ENCODE assay signal across 8 cellular contexts in genomic region chr3:4985330-4986174, GRCh38. TPM values are rescaled to one million over a fixed set of nuclear protein-coding genes. Genes with fewer than 3 reads are reported as not detected.
A peak's percentile ranks its signal among the peaks of the same experiment; 100 is the strongest.
DNase-seq lines count a peak whose midpoint lies in the region; ATAC-seq and TF ChIP-seq lines count a peak whose summit lies in the region.

No MANE protein-coding gene starts in this region.

- peak in 2 of 5 experiments; percentile 5 to 18 for TF ChIP-seq CTCF in gastrocnemius medialis (IDR thresholded peaks at IDR 0.05 in 4 of 5, conservative IDR thresholded peaks at IDR 0.05 in 1 of 5)

- H3K9me2 ChIP-seq in Karpas-422 (replicated peaks; ENCODE audit: insufficient read depth, low read length): no peaks in the 10 kb centered on the region

- H3K36me3 ChIP-seq in gastrocnemius medialis (no peaks in the 10 kb centered on the region), Karpas-422 (ENCODE audit: insufficient read depth, low read length) (no peaks in the 10 kb centered on the region)

- no peaks in the 10 kb centered on the region for H3K27me3 Mint-ChIP-seq in activated CD4-positive, alpha-beta T cell treated with anti-CD3 and anti-CD28 coated beads, Interleukin-2, amount 10 ng/mL, durations not matched to agents 7 days and 5 days
- no peaks in the 10 kb centered on the region for H3K27me3 Mint-ChIP-seq in activated CD4-positive, alpha-beta memory T cell treated with anti-CD3 and anti-CD28 coated beads, Interleukin-2, amount 10 ng/mL, durations not matched to agents 7 days and 5 days

- CTCF ChIA-PET in activated CD4-positive, alpha-beta T cell treated with anti-CD3 and anti-CD28 coated beads, Interleukin-2, amount 10 ng/mL, durations not matched to agents 7 days and 5 days (lab: Charles Lee): interaction anchor here (0.6 to 13.9 kb wide), 16 partner anchors 9 to 275 kb away, joined by 3 to 197 read pairs (median 8); no protein-coding TSS in a partner anchor
- CTCF ChIA-PET in activated CD4-positive, alpha-beta memory T cell treated with anti-CD3 and anti-CD28 coated beads, Interleukin-2, amount 10 ng/mL, durations not matched to agents 7 days and 5 days (lab: Charles Lee): interaction anchor here (0.7 to 9.2 kb wide), 25 partner anchors 9 to 281 kb away, joined by 3 to 69 read pairs (median 6); no protein-coding TSS in a partner anchor

- H3K9me3 Mint-ChIP-seq in activated CD4-positive, alpha-beta T cell treated with anti-CD3 and anti-CD28 coated beads, Interleukin-2, amount 10 ng/mL, durations not matched to agents 7 days and 5 days: no peaks in the 10 kb centered on the region
- no peaks in the 10 kb centered on the region for H3K9me3 Mint-ChIP-seq in activated CD4-positive, alpha-beta memory T cell treated with anti-CD3 and anti-CD28 coated beads, Interleukin-2, amount 10 ng/mL, durations not matched to agents 7 days and 5 days

- H3K27ac Mint-ChIP-seq in activated CD4-positive, alpha-beta T cell treated with anti-CD3 and anti-CD28 coated beads, Interleukin-2, amount 10 ng/mL, durations not matched to agents 7 days and 5 days: peak overlapping the region; percentile 87
- H3K27ac Mint-ChIP-seq in activated CD4-positive, alpha-beta memory T cell treated with anti-CD3 and anti-CD28 coated beads, Interleukin-2, amount 10 ng/mL, durations not matched to agents 7 days and 5 days: peak overlapping the region; percentile 87

- in situ Hi-C loops in gastrocnemius medialis (cut with MboI; ENCODE audit: low sequenced_read_pairs in 4 of 4): loop anchor here in 1 of 4 donors (25.0 kb wide), 1 partner anchor 202 kb away; the partner anchor contains the start of gene EDEM1

- H3K9ac ChIP-seq in Karpas-422 (ENCODE audit: low read length): no peak overlapping the region

- peak; percentile 35 to 41 for TF ChIP-seq POLR2A in gastrocnemius medialis (IDR thresholded peaks at IDR 0.05)

- H4K20me1 ChIP-seq in Karpas-422 (ENCODE audit: insufficient read depth, low read depth, low read length): no peaks in the 10 kb centered on the region

- H3K4me3 Mint-ChIP-seq in activated CD4-positive, alpha-beta T cell treated with anti-CD3 and anti-CD28 coated beads, Interleukin-2, amount 10 ng/mL, durations not matched to agents 7 days and 5 days: peak overlapping the region; percentile 78
- peak overlapping the region; percentile 76 for H3K4me3 Mint-ChIP-seq in activated CD4-positive, alpha-beta memory T cell treated with anti-CD3 and anti-CD28 coated beads, Interleukin-2, amount 10 ng/mL, durations not matched to agents 7 days and 5 days

- H3K9me3 ChIP-seq in gastrocnemius medialis (no peaks in the 10 kb centered on the region), Karpas-422 (ENCODE audit: low read length) (no peaks in the 10 kb centered on the region)

- H3K27me3 ChIP-seq in gastrocnemius medialis (no peaks in the 10 kb centered on the region), Karpas-422 (ENCODE audit: low read length) (no peaks in the 10 kb centered on the region)

- no peak overlapping the region for H2AFZ ChIP-seq in Karpas-422 (ENCODE audit: low read length)

- no peak for ATAC-seq in Right ventricle myocardium superior (ENCODE audit: poor library complexity)
- peak; percentile 1 to 5 for ATAC-seq in gastrocnemius medialis

- peak overlapping the region in 2 of 4 donors; percentile 55 to 93 for H3K4me3 ChIP-seq in gastrocnemius medialis
- no peak overlapping the region for H3K4me3 ChIP-seq in Karpas-422 (ENCODE audit: low read length)

- DNase-seq in activated CD4-positive, alpha-beta T cell treated with anti-CD3 and anti-CD28 coated beads, Interleukin-2, amount 10 ng/mL, durations not matched to agents 7 days and 5 days: no peak
- DNase-seq in activated CD4-positive, alpha-beta T cell treated with anti-CD3 and anti-CD28 coated beads, Interleukin-2, amount 50 U/mL, for 1 hour: no peak
- DNase-seq in activated CD4-positive, alpha-beta memory T cell treated with anti-CD3 and anti-CD28 coated beads, Interleukin-2, amount 10 ng/mL, durations not matched to agents 7 days and 5 days: no peak
- peak; percentile 53 for DNase-seq in Right ventricle myocardium superior
- DNase-seq in gastrocnemius medialis: peak; percentile 55 to 81
- no peak for DNase-seq in ecto neural progenitor cell (ENCODE audit: low spot score)
- DNase-seq in Karpas-422: no peak
- DNase-seq in nucleus accumbens (lab: John Stamatoyannopoulos, UW): no peak

- POLR2A ChIA-PET in activated CD4-positive, alpha-beta T cell treated with anti-CD3 and anti-CD28 coated beads, Interleukin-2, amount 10 ng/mL, durations not matched to agents 7 days and 5 days (lab: Charles Lee): interaction anchor here (0.7 to 2.6 kb wide), 6 partner anchors 8 to 163 kb away, joined by 3 to 12 read pairs (median 3); no protein-coding TSS in a partner anchor
- POLR2A ChIA-PET in activated CD4-positive, alpha-beta memory T cell treated with anti-CD3 and anti-CD28 coated beads, Interleukin-2, amount 10 ng/mL, durations not matched to agents 7 days and 5 days (lab: Charles Lee): interaction anchor here (0.9 to 17.3 kb wide), 20 partner anchors 8 to 492 kb away, joined by 3 to 822 read pairs (median 9); partner anchors contain the start of genes BHLHE40, EDEM1 and ITPR1

- H3K27ac ChIP-seq in gastrocnemius medialis (peak overlapping the region; percentile 96 to 100 (median 99)), Karpas-422 (ENCODE audit: low read length) (no peak overlapping the region)

- peaks cover 52% of the 10 kb centered on the region for H3K36me3 Mint-ChIP-seq in activated CD4-positive, alpha-beta T cell treated with anti-CD3 and anti-CD28 coated beads, Interleukin-2, amount 10 ng/mL, durations not matched to agents 7 days and 5 days (ENCODE audit: low read depth)
- H3K36me3 Mint-ChIP-seq in activated CD4-positive, alpha-beta memory T cell treated with anti-CD3 and anti-CD28 coated beads, Interleukin-2, amount 10 ng/mL, durations not matched to agents 7 days and 5 days (ENCODE audit: low read depth): peaks cover 62% of the 10 kb centered on the region

- no peak overlapping the region for H3K4me2 ChIP-seq in Karpas-422 (ENCODE audit: low read depth, low read length, poor library complexity, severe bottlenecking)

- H3K79me2 ChIP-seq in Karpas-422 (ENCODE audit: low read length): no peaks in the 10 kb centered on the region

- peaks cover 76% of the 10 kb centered on the region for H3K4me1 Mint-ChIP-seq in activated CD4-positive, alpha-beta T cell treated with anti-CD3 and anti-CD28 coated beads, Interleukin-2, amount 10 ng/mL, durations not matched to agents 7 days and 5 days
- H3K4me1 Mint-ChIP-seq in activated CD4-positive, alpha-beta memory T cell treated with anti-CD3 and anti-CD28 coated beads, Interleukin-2, amount 10 ng/mL, durations not matched to agents 7 days and 5 days: peaks cover 73% of the 10 kb centered on the region

- intact Hi-C loops in Right ventricle myocardium superior (cut with DNase I): no loop called here
- intact Hi-C loops in gastrocnemius medialis (cut with DNase I; ENCODE audit: low total_unique reads): no loop called here

- H3K4me1 ChIP-seq in gastrocnemius medialis (peaks cover 48 to 85% of the 10 kb centered on the region in 2 donors), Karpas-422 (ENCODE audit: low read length) (peaks cover 6% of the 10 kb centered on the region; the same call in 1 of the 2 replicates)

RNA-seq across cellular contexts. Expression of gene BHLHE40, which starts 6.3 kb away (rescaled TPM):
- total RNA-seq in activated CD4-positive, alpha-beta T cell treated with anti-CD3 and anti-CD28 coated beads, Interleukin-2, amount 10 ng/mL, durations not matched to agents 7 days and 5 days: 100 to 1,000 TPM; 105 to 112 TPM
- 100 to 1,000 TPM; 316 to 318 TPM for total RNA-seq in activated CD4-positive, alpha-beta memory T cell treated with anti-CD3 and anti-CD28 coated beads, Interleukin-2, amount 10 ng/mL, durations not matched to agents 7 days and 5 days
- total RNA-seq in Right ventricle myocardium superior (22.8 TPM), gastrocnemius medialis (10 to 100 TPM; 19.2 to 96.7 (median 45.3) TPM)
- total RNA-seq in Karpas-422 (2014; rRNA removed; shearing (Covaris generic); ENCODE audit: low replicate concordance): 0.36 and 0.86 TPM in 2 replicates

Comparison
In these comparisons a context has a peak if more than half of its experiments do, and no peak if none do; other contexts are left out.
1. DNase-seq: peak in Right ventricle myocardium superior (single experiment) and gastrocnemius medialis (2 of 2); none in activated CD4-positive, alpha-beta T cell treated with anti-CD3 and anti-CD28 coated beads, Interleukin-2, amount 10 ng/mL, durations not matched to agents 7 days and 5 days (single experiment), activated CD4-positive, alpha-beta T cell treated with anti-CD3 and anti-CD28 coated beads, Interleukin-2, amount 50 U/mL, for 1 hour (single experiment), activated CD4-positive, alpha-beta memory T cell treated with anti-CD3 and anti-CD28 coated beads, Interleukin-2, amount 10 ng/mL, durations not matched to agents 7 days and 5 days (single experiment), ecto neural progenitor cell (single experiment), Karpas-422 (single experiment) and nucleus accumbens (0 of 56).
2. RNA of gene BHLHE40, which starts 6.3 kb away (total RNA-seq): 316 to 318 TPM in activated CD4-positive, alpha-beta memory T cell treated with anti-CD3 and anti-CD28 coated beads, Interleukin-2, amount 10 ng/mL, durations not matched to agents 7 days and 5 days, 105 to 112 TPM in activated CD4-positive, alpha-beta T cell treated with anti-CD3 and anti-CD28 coated beads, Interleukin-2, amount 10 ng/mL, durations not matched to agents 7 days and 5 days, 19.2 to 96.7 TPM in gastrocnemius medialis and 22.8 TPM in Right ventricle myocardium superior (single experiment); 0.36 to 0.86 TPM in Karpas-422; every median in the first group is over 10 times any median in the second.